11 cellular contexts compared by ENCODE assay signal in genomic region chr4:96092151-96092705, GRCh38.
"Had no signal": no experiment of that assay in that cellular context is flagged by ENCODE, and none has a peak within 500 bp of the region (broad histone marks: within the 10 kb centered on the region; RNA-seq: fewer than 3 reads in every experiment).

No MANE protein-coding gene starts in this region.

- H3K4me1 ChIP-seq: adrenal gland had no signal

- H3K4me3 ChIP-seq: adrenal gland, coronary artery, heart left ventricle had no signal

- H3K27me3 ChIP-seq: adrenal gland, heart left ventricle had no signal

- H3K27ac Mint-ChIP-seq: nephron had no signal

- ATAC-seq: heart left ventricle; stimulated activated naive CD8-positive, alpha-beta T cell treated with anti-CD3 and anti-CD28 coated beads, Interleukin-15, Interleukin-2, amounts not matched to agents 100 U/mL and 50 U/mL, for 24 hours had no signal

- H3K4me3 Mint-ChIP-seq: nephron had no signal

- H3K27ac ChIP-seq: adrenal gland, coronary artery, heart left ventricle had no signal

- DNase-seq: activated naive CD4-positive, alpha-beta T cell treated with anti-CD3 and anti-CD28 coated beads, Interleukin-2, amount 50 U/mL, for 16 hours; activated T-cell treated with anti-CD3 and anti-CD28 coated beads, Interleukin-2, amount 50 U/mL, for 1 hour; adrenal gland; effector CD4-positive, alpha-beta T cell; foreskin melanocyte; heart left ventricle; mammary epithelial cell; stimulated activated CD4-positive, alpha-beta T cell treated with anti-CD3 and anti-CD28 coated beads, Interleukin-2, amount 100 ng/mL, for 48 hours; stimulated activated naive CD8-positive, alpha-beta T cell treated with anti-CD3 and anti-CD28 coated beads, Interleukin-15, Interleukin-2, amounts not matched to agents 100 U/mL and 50 U/mL, for 24 hours had no signal

- H3K4me1 Mint-ChIP-seq: nephron had no signal

- H3K9me3 ChIP-seq: adrenal gland had no signal

- H3K36me3 ChIP-seq: adrenal gland, heart left ventricle had no signal
